In genomic region chr4:156493858-156494257, GRCh38 we compare ENCODE assay signal across 27 cellular contexts.
"Had no signal": no experiment of that assay in that cellular context is flagged by ENCODE, and none has a peak within 500 bp of the region (broad histone marks: within the 10 kb centered on the region; RNA-seq: fewer than 3 reads in every experiment).

No MANE protein-coding gene starts in this region.

- H3K36me3 ChIP-seq: breast epithelium, esophagus squamous epithelium, gastrocnemius medialis, left ventricle myocardium inferior, ovary, suprapubic skin, tibial artery had no signal

- H3K4me3 ChIP-seq: breast epithelium, esophagus squamous epithelium, gastrocnemius medialis, left ventricle myocardium inferior, ovary, suprapubic skin, tibial artery had no signal

- H3K9me3 ChIP-seq: breast epithelium, esophagus squamous epithelium, gastrocnemius medialis, left ventricle myocardium inferior, ovary, suprapubic skin, tibial artery had no signal

- H3K27ac ChIP-seq: breast epithelium, esophagus squamous epithelium, gastrocnemius medialis, left ventricle myocardium inferior, ovary, suprapubic skin, tibial artery had no signal

- ATAC-seq: gastrocnemius medialis; sciatic nerve; stimulated activated naive B cell treated with anti-CD40 and anti-IgM and Interleukin-4, amounts not matched to agents 10 μg/mL and 1 μg/mL and 100 μg/mL, for 72 hours had no signal

- FAIRE-seq: islet of Langerhans, small intestine had no signal

- H3K27me3 ChIP-seq: breast epithelium, esophagus squamous epithelium, gastrocnemius medialis, ovary, suprapubic skin, tibial artery had no signal

- H3K4me1 ChIP-seq: breast epithelium, esophagus squamous epithelium, gastrocnemius medialis, left ventricle myocardium inferior had no signal

- DNase-seq: activated CD4-positive, alpha-beta memory T cell treated with anti-CD3 and anti-CD28 coated beads for 36 hours; activated CD4-positive, alpha-beta T cell treated with anti-CD3 and anti-CD28 coated beads, Interleukin-2, amount 10 ng/mL, durations not matched to agents 24 days and 14 days; activated CD4-positive, CD25-positive, alpha-beta regulatory T cell treated with anti-CD3 and anti-CD28 coated beads, Interleukin-2, amount 50 U/mL, for 72 hours; activated CD8-positive, alpha-beta memory T cell treated with anti-CD3 and anti-CD28 coated beads, Interleukin-2, amount 50 U/mL, for 4 hours; activated gamma-delta T cell treated with Interleukin-2 at 50 U/mL for 16 hours; activated naive CD4-positive, alpha-beta T cell treated with anti-CD3 and anti-CD28 coated beads, Interleukin-2, amount 50 U/mL, for 16 hours; activated T-cell treated with anti-CD3 and anti-CD28 coated beads, Interleukin-2, amount 50 U/mL, for 1 hour; amniotic stem cell; central memory CD4-positive, alpha-beta T cell; esophagus squamous epithelium; gastrocnemius medialis; glutamatergic neuron; left ventricle myocardium inferior; ovary; retina; small intestine; stimulated activated CD4-positive, alpha-beta T cell treated with anti-CD3 and anti-CD28 coated beads, Interleukin-1b, Interleukin-23, amount 100 ng/mL, for 48 hours; stimulated activated CD4-positive, alpha-beta T cell treated with anti-CD3 and anti-CD28 coated beads, Interleukin-4, amount 100 ng/mL, for 4 hours; stimulated activated CD8-positive, alpha-beta memory T cell treated with anti-CD3 and anti-CD28 coated beads, Interleukin-4, amount 100 ng/mL, for 48 hours; stimulated activated naive B cell treated with anti-CD40 and anti-IgM and Interleukin-4, amounts not matched to agents 10 μg/mL and 1 μg/mL and 100 μg/mL, for 72 hours; SW 1271; T-helper 9 cell; tibial artery had no signal
